Comparison of ENCODE assay signal across 12 cellular contexts in the genomic region with DNA sequence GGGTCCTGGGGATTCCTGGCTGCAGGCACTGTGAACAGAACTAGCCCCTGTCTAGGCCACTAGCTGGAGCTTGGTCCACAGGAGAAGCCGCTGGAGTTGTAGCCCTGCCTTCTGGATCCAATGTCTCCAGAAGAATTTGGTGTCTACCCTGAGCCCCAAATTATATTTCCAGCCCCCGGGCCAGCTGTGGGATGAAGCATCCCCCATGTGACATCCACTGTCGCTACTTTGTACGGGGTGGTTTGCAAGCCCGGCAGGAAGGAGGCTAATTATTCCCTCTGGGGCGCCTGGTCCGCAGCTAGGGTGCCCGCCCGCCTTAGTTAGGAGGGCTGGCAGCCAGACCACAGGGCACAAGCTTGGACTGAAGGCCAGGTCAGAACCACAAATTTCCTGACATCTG.
"Had no signal": no experiment of that assay in that cellular context is flagged by ENCODE, and none has a peak within 500 bp of the region (broad histone marks: within the 10 kb centered on the region; RNA-seq: fewer than 3 reads in every experiment).

No MANE protein-coding gene starts in this region.

- H3K27me3 ChIP-seq: gastroesophageal sphincter, pancreas, tibial artery had no signal

- H3K27ac ChIP-seq: gastroesophageal sphincter, pancreas had no signal

- ATAC-seq: activated T-cell treated with anti-CD3 and anti-CD28 coated beads, Interleukin-2, amount 50 U/mL, for 4 hours; gastroesophageal sphincter; pancreas had no signal

- DNase-seq: activated CD4-positive, alpha-beta T cell treated with anti-CD3 and anti-CD28 coated beads, Interleukin-2, amount 50 U/mL, for 48 hours; activated CD4-positive, CD25-positive, alpha-beta regulatory T cell treated with anti-CD3 and anti-CD28 coated beads, Interleukin-2, amount 50 U/mL, for 72 hours; activated naive CD4-positive, alpha-beta T cell; activated T-cell treated with anti-CD3 and anti-CD28 coated beads, Interleukin-2, amount 50 U/mL, for 4 hours; caudate nucleus; hippocampal formation; mammary epithelial cell; T-helper 2 cell had no signal

- H3K4me3 ChIP-seq: gastroesophageal sphincter, pancreas, skin epidermis, tibial artery had no signal

- H3K9me3 Mint-ChIP-seq: activated T-cell treated with anti-CD3 and anti-CD28 coated beads, Interleukin-2, amount 50 U/mL, for 4 hours had no signal

- H3K9me3 ChIP-seq: gastroesophageal sphincter, pancreas, tibial artery had no signal

- H3K4me3 Mint-ChIP-seq: activated T-cell treated with anti-CD3 and anti-CD28 coated beads, Interleukin-2, amount 50 U/mL, for 4 hours had no signal

- H3K36me3 ChIP-seq: pancreas had no signal
